ENCODE assay signal across 10 cellular contexts in genomic region chr2:27752551-27753237, GRCh38. TPM values are rescaled to one million over a fixed set of nuclear protein-coding genes. Genes with fewer than 3 reads are reported as not detected.
DNase-seq lines count a peak whose midpoint lies in the region; ATAC-seq, FAIRE-seq and TF ChIP-seq lines count a peak whose summit lies in the region.
"Had no signal": no experiment of that assay in that cellular context is flagged by ENCODE, and none has a peak within 500 bp of the region (broad histone marks: within the 10 kb centered on the region; RNA-seq: fewer than 3 reads in every experiment).

No MANE protein-coding gene starts in this region.

- H3K4me1 ChIP-seq in cardiac muscle cell (ENCODE audit: low read depth), result peaks cover 13% of the 10 kb centered on the region
- peaks cover 27% of the 10 kb centered on the region for H3K4me1 ChIP-seq in left ventricle myocardium inferior
- no peaks in the 10 kb centered on the region for H3K4me1 ChIP-seq in vagina

- H3K9me3 ChIP-seq in cardiac muscle cell (ENCODE audit: low read depth) (no peaks in the 10 kb centered on the region), left ventricle myocardium inferior (replicated peaks) (peaks cover 11% of the 10 kb centered on the region), vagina (no peaks in the 10 kb centered on the region)

- no peak for FAIRE-seq in urothelium cell line (lab: Jason Lieb, UNC)
- FAIRE-seq: endothelial cell of umbilical vein had no signal

- H3K36me3 ChIP-seq in cardiac muscle cell (no peaks in the 10 kb centered on the region), left ventricle myocardium inferior (no peaks in the 10 kb centered on the region), vagina (no peaks in the 10 kb centered on the region)

- TF ChIP-seq POLR2A in vagina (IDR thresholded peaks at IDR 0.05), result no peak

- H3K27me3 ChIP-seq in cardiac muscle cell (no peaks in the 10 kb centered on the region), left ventricle myocardium inferior (ENCODE audit: low read depth) (no peaks in the 10 kb centered on the region), vagina (no peaks in the 10 kb centered on the region)

- peak overlapping the region; percentile 38 for H3K27ac ChIP-seq in cardiac muscle cell
- H3K27ac ChIP-seq in left ventricle myocardium inferior (replicated peaks), result no peak overlapping the region
- no peak overlapping the region for H3K27ac ChIP-seq in vagina

- peak in 1 of 2 donors; percentile 17 for DNase-seq in cardiac muscle cell (ENCODE audit: low read depth in 1 of 2, low spot score in 1 of 2)
- no peak for DNase-seq in left ventricle myocardium inferior
- peak; percentile 43 for DNase-seq in amniotic epithelial cell (ENCODE audit: low read depth)
- peak; percentile 38 to 50 for DNase-seq in left colon
- peak; percentile 75 for DNase-seq in urothelium cell line (ENCODE audit: low spot score)
- no peak for DNase-seq in stimulated activated CD4-positive, alpha-beta T cell treated with anti-CD3 and anti-CD28 coated beads, Interleukin-1b, Interleukin-23, amount 100 ng/mL, for 48 hours
- DNase-seq in Ammon's horn (ENCODE audit: low spot score), result no peak
- DNase-seq in vagina (ENCODE audit: extremely low spot score in 2 of 2), result no peak

- intact Hi-C loops in left ventricle myocardium inferior (cut with micrococcal nuclease), result no loop called here
- intact Hi-C loops in left colon (cut with DNase I, micrococcal nuclease), result loop anchor here in 1 of 2 donors (10.0 kb wide), 1 partner anchor 702 kb away; no protein-coding TSS in a partner anchor
- intact Hi-C loops in vagina (cut with DNase I), result no loop called here

- no peak for TF ChIP-seq CTCF in cardiac muscle cell (IDR thresholded peaks at IDR 0.05; ENCODE audit: low read depth, low read length)
- TF ChIP-seq CTCF in left ventricle myocardium inferior (IDR thresholded peaks at IDR 0.05; ENCODE audit: borderline replicate concordance), result no peak
- TF ChIP-seq CTCF in vagina (IDR thresholded peaks at IDR 0.05), result no peak

- peak; percentile 68 for ATAC-seq in left colon
- ATAC-seq: stimulated activated memory B cell treated with anti-CD40 and anti-IgM and Interleukin-4, amounts not matched to agents 10 μg/mL and 1 μg/mL and 100 μg/mL, for 72 hours had no signal

- H3K4me3 ChIP-seq in cardiac muscle cell (no peak overlapping the region), left ventricle myocardium inferior (no peak overlapping the region), vagina (peak overlapping the region in 1 of 2 donors; percentile 9)

RNA-seq across cellular contexts. Expression of gene MRPL33, which starts 18.8 kb away (rescaled TPM):
- 46.6 and 78.6 TPM in 2 replicates for total RNA-seq in cardiac muscle cell
- 240 and 271 TPM in 2 replicates for polyA plus RNA-seq in cardiac muscle cell
- total RNA-seq in left ventricle myocardium inferior, result 390 TPM
- total RNA-seq in left colon, result 10 to 100 TPM; 54.3 to 56.7 TPM
- 87.7 TPM for total RNA-seq in vagina

Comparison
In these comparisons a context has a peak if more than half of its experiments do, and no peak if none do; other contexts are left out.
1. DNase-seq: peak in amniotic epithelial cell (single experiment), left colon (2 of 2) and urothelium cell line (single experiment); none in left ventricle myocardium inferior (single experiment), stimulated activated CD4-positive, alpha-beta T cell treated with anti-CD3 and anti-CD28 coated beads, Interleukin-1b, Interleukin-23, amount 100 ng/mL, for 48 hours (single experiment), Ammon's horn (single experiment) and vagina (0 of 2).